In the genomic region with DNA sequence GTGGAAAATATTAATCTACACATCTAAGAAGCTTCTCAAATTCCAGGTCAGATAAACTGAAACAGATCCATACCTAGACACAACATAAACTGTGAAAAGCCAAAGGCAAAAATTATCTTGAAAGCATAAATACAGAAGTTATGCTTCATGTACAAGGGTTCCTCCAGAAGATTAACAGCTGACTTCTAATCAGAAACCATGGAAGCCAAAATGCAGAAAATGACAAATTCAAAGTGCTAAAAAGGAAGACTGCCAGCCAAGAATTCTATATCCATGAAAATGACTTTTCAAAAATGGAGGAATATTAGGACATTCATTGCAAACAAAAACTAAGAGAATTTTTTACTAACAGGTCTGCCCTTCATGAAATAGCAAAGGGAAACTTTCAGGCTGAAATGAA, we compare ENCODE assay signal across 29 cellular contexts.
"Had no signal": no experiment of that assay in that cellular context is flagged by ENCODE, and none has a peak within 500 bp of the region (broad histone marks: within the 10 kb centered on the region; RNA-seq: fewer than 3 reads in every experiment).

No MANE protein-coding gene starts in this region.

- DNase-seq: natural killer cell; occipital lobe; ovary; posterior cingulate gyrus; psoas muscle; right cardiac atrium; right lobe of liver; sigmoid colon; small intestine; stimulated activated CD4-positive, alpha-beta T cell treated with anti-CD3 and anti-CD28 coated beads, Interleukin-15, amount 100 ng/mL, for 24 hours; stimulated activated CD4-positive, alpha-beta T cell treated with anti-CD3 and anti-CD28 coated beads, Interleukin-2, amount 100 ng/mL, for 24 hours; stimulated activated CD4-positive, alpha-beta T cell treated with anti-CD3 and anti-CD28 coated beads, Interleukin-2, amount 100 ng/mL, for 48 hours; stimulated activated CD4-positive, alpha-beta T cell treated with anti-CD3 and anti-CD28 coated beads, Interleukin-4, amount 100 ng/mL, for 24 hours; stimulated activated naive B cell treated with anti-CD40 and anti-IgM and Interleukin-4, amounts not matched to agents 10 μg/mL and 1 μg/mL and 100 μg/mL, for 72 hours; stimulated activated naive CD8-positive, alpha-beta T cell treated with anti-CD3 and anti-CD28 coated beads, Interleukin-15, amount 100 ng/mL, for 72 hours; stimulated activated naive CD8-positive, alpha-beta T cell treated with anti-CD3 and anti-CD28 coated beads, Interleukin-15, Interleukin-2, amounts not matched to agents 100 U/mL and 50 U/mL, for 24 hours; substantia nigra; testis; tibial artery; transverse colon; upper lobe of right lung; uterus had no signal

- ATAC-seq: natural killer cell; psoas muscle; right cardiac atrium; right lobe of liver; stimulated activated effector memory CD8-positive, alpha-beta T cell treated with anti-CD3 and anti-CD28 coated beads, Interleukin-12 subunit alpha, Interleukin-12 subunit beta, amount 100 ng/mL, for 72 hours; stimulated activated naive B cell treated with anti-CD40 and anti-IgM and Interleukin-4, amounts not matched to agents 10 μg/mL and 1 μg/mL and 100 μg/mL, for 72 hours; stimulated activated naive CD8-positive, alpha-beta T cell treated with anti-CD3 and anti-CD28 coated beads, Interleukin-15, amount 100 ng/mL, for 72 hours; stimulated activated naive CD8-positive, alpha-beta T cell treated with anti-CD3 and anti-CD28 coated beads, Interleukin-15, Interleukin-2, amounts not matched to agents 100 U/mL and 50 U/mL, for 24 hours; upper lobe of right lung had no signal

- H3K36me3 Mint-ChIP-seq: neural progenitor cell; stimulated activated effector memory CD8-positive, alpha-beta T cell treated with anti-CD3 and anti-CD28 coated beads, Interleukin-12 subunit alpha, Interleukin-12 subunit beta, amount 100 ng/mL, for 72 hours; stimulated activated naive B cell treated with anti-CD40 and anti-IgM and Interleukin-4, amounts not matched to agents 10 μg/mL and 1 μg/mL and 100 μg/mL, for 72 hours; type B pancreatic cell had no signal

- H3K4me3 Mint-ChIP-seq: natural killer cell; nephron; neural progenitor cell; stimulated activated effector memory CD8-positive, alpha-beta T cell treated with anti-CD3 and anti-CD28 coated beads, Interleukin-12 subunit alpha, Interleukin-12 subunit beta, amount 100 ng/mL, for 72 hours; stimulated activated naive B cell treated with anti-CD40 and anti-IgM and Interleukin-4, amounts not matched to agents 10 μg/mL and 1 μg/mL and 100 μg/mL, for 72 hours; stimulated activated naive CD8-positive, alpha-beta T cell treated with anti-CD3 and anti-CD28 coated beads, Interleukin-15, amount 100 ng/mL, for 72 hours; type B pancreatic cell had no signal

- H3K4me1 Mint-ChIP-seq: natural killer cell; neural progenitor cell; stimulated activated effector memory CD8-positive, alpha-beta T cell treated with anti-CD3 and anti-CD28 coated beads, Interleukin-12 subunit alpha, Interleukin-12 subunit beta, amount 100 ng/mL, for 72 hours; stimulated activated naive B cell treated with anti-CD40 and anti-IgM and Interleukin-4, amounts not matched to agents 10 μg/mL and 1 μg/mL and 100 μg/mL, for 72 hours; stimulated activated naive CD8-positive, alpha-beta T cell treated with anti-CD3 and anti-CD28 coated beads, Interleukin-15, amount 100 ng/mL, for 72 hours had no signal

- H3K27ac Mint-ChIP-seq: natural killer cell; nephron; neural progenitor cell; progenitor cell of endocrine pancreas; stimulated activated effector memory CD8-positive, alpha-beta T cell treated with anti-CD3 and anti-CD28 coated beads, Interleukin-12 subunit alpha, Interleukin-12 subunit beta, amount 100 ng/mL, for 72 hours; stimulated activated naive B cell treated with anti-CD40 and anti-IgM and Interleukin-4, amounts not matched to agents 10 μg/mL and 1 μg/mL and 100 μg/mL, for 72 hours; stimulated activated naive CD8-positive, alpha-beta T cell treated with anti-CD3 and anti-CD28 coated beads, Interleukin-15, amount 100 ng/mL, for 72 hours; type B pancreatic cell had no signal

- H3K36me3 ChIP-seq: neural progenitor cell, ovary, right lobe of liver, sigmoid colon, suprapubic skin, tibial artery, transverse colon, upper lobe of right lung, uterus had no signal

- H3K27me3 Mint-ChIP-seq: progenitor cell of endocrine pancreas; stimulated activated naive B cell treated with anti-CD40 and anti-IgM and Interleukin-4, amounts not matched to agents 10 μg/mL and 1 μg/mL and 100 μg/mL, for 72 hours; type B pancreatic cell had no signal

- H3K4me1 ChIP-seq: neural progenitor cell, parathyroid adenoma, psoas muscle, right lobe of liver, sigmoid colon, suprapubic skin, testis, tibial artery, transverse colon, upper lobe of right lung, uterus had no signal

- H3K4me3 ChIP-seq: neural progenitor cell, ovary, psoas muscle, right lobe of liver, sigmoid colon, suprapubic skin, testis, tibial artery, transverse colon, upper lobe of right lung, uterus had no signal

- H3K27ac ChIP-seq: neural progenitor cell, ovary, parathyroid adenoma, psoas muscle, right lobe of liver, sigmoid colon, suprapubic skin, testis, tibial artery, transverse colon, upper lobe of right lung, uterus had no signal

- H3K9me3 ChIP-seq: ovary, psoas muscle, right lobe of liver, testis, upper lobe of right lung, uterus had no signal

- FAIRE-seq: small intestine had no signal
